22 cellular contexts compared by ENCODE assay signal in genomic region chr3:39989746-39990145, GRCh38.
DNase-seq lines count a peak whose midpoint lies in the region; ATAC-seq and TF ChIP-seq lines count a peak whose summit lies in the region.
"Had no signal": no experiment of that assay in that cellular context is flagged by ENCODE, and none has a peak within 500 bp of the region (broad histone marks: within the 10 kb centered on the region; RNA-seq: fewer than 3 reads in every experiment).

No MANE protein-coding gene starts in this region.

- peaks cover 3% of the 10 kb centered on the region for H3K36me3 Mint-ChIP-seq in chondrocyte (ENCODE audit: low read depth)
- H3K36me3 Mint-ChIP-seq: CD8-positive, alpha-beta T cell had no signal

- H3K27ac ChIP-seq in C4-2B (peak overlapping the region; percentile 15), esophagus muscularis mucosa (replicated peaks in 1 of 4) (no peak overlapping the region), right cardiac atrium (ENCODE audit: low read length) (no peak overlapping the region)
- H3K27ac ChIP-seq: BLaER1 had no signal

- ATAC-seq in right cardiac atrium (no peak), GM19452 (IDR thresholded peaks at IDR 0.05; ENCODE audit: unreplicated experiment) (no peak)
- ATAC-seq: CD8-positive, alpha-beta T cell had no signal

- no peak overlapping the region for H3K4me3 ChIP-seq in esophagus muscularis mucosa
- no peak overlapping the region for H3K4me3 ChIP-seq in right cardiac atrium (ENCODE audit: low read length)
- H3K4me3 ChIP-seq: BLaER1, GM12878 had no signal

- H3K36me3 ChIP-seq in esophagus muscularis mucosa: no peaks in the 10 kb centered on the region
- H3K36me3 ChIP-seq: BE2C, BLaER1 had no signal

- TF ChIP-seq CTCF in C4-2B (conservative IDR thresholded peaks at IDR 0.05): no peak
- no peak for TF ChIP-seq CTCF in chondrocyte (IDR thresholded peaks at IDR 0.05)
- no peak for TF ChIP-seq CTCF in esophagus muscularis mucosa (IDR thresholded peaks at IDR 0.05)

- no peaks in the 10 kb centered on the region for H3K27me3 Mint-ChIP-seq in chondrocyte (ENCODE audit: low read depth)

- H3K27me3 ChIP-seq in esophagus muscularis mucosa (no peaks in the 10 kb centered on the region), right cardiac atrium (ENCODE audit: control insufficient read depth, insufficient read depth) (no peaks in the 10 kb centered on the region)
- H3K27me3 ChIP-seq: BE2C, BLaER1 had no signal

- DNase-seq in D341Med (ENCODE audit: low spot score) (peak; percentile 36), chondrocyte (ENCODE audit: low spot score) (peak; percentile 48), esophagus muscularis mucosa (ENCODE audit: extremely low spot score) (peak; percentile 82), mucosa of gallbladder (ENCODE audit: low spot score) (no peak), right cardiac atrium (no peak)
- DNase-seq: ACHN; BE2C; C1 segment of cervical spinal cord; Caco-2; Calu3; CD4-positive, alpha-beta T cell; CD8-positive, alpha-beta T cell; DMS 273 treated with DMSO at 0.1 percent for 48 hours; DMS53; DMS79; DND-41; EL; GDM1 had no signal

- H3K9me3 ChIP-seq in esophagus muscularis mucosa: peaks cover 0 to 18% (median 14%) of the 10 kb centered on the region in 4 donors
- H3K9me3 ChIP-seq in right cardiac atrium (ENCODE audit: control insufficient read depth, low read length): no peaks in the 10 kb centered on the region
- H3K9me3 ChIP-seq: BE2C, Caco-2 had no signal

- H3K4me1 Mint-ChIP-seq in chondrocyte (ENCODE audit: low read depth): no peaks in the 10 kb centered on the region

- WGBS in esophagus muscularis mucosa: no CpG with 5 or more reads among the region's 3 CpGs
- 84% methylated on average over 3 of the region's 3 CpGs for WGBS in right cardiac atrium

- TF ChIP-seq EP300 in esophagus muscularis mucosa (IDR thresholded peaks at IDR 0.05): no peak

- intact Hi-C loops in esophagus muscularis mucosa (cut with DNase I) (no loop called here), right cardiac atrium (cut with DNase I) (no loop called here)

- no peak for TF ChIP-seq POLR2A in esophagus muscularis mucosa (IDR thresholded peaks at IDR 0.05; ENCODE audit: low read depth)

- no peak overlapping the region for H3K27ac Mint-ChIP-seq in chondrocyte (ENCODE audit: unreplicated experiment)
- H3K27ac Mint-ChIP-seq: CD4-positive, alpha-beta T cell; CD8-positive, alpha-beta T cell had no signal

- H3K4me3 Mint-ChIP-seq in chondrocyte (ENCODE audit: unreplicated experiment): no peak overlapping the region
- H3K4me3 Mint-ChIP-seq: CD4-positive, alpha-beta T cell; CD8-positive, alpha-beta T cell had no signal

- H3K4me1 ChIP-seq in esophagus muscularis mucosa (no peaks in the 10 kb centered on the region), right cardiac atrium (ENCODE audit: control insufficient read depth, insufficient read depth, low read length) (no peaks in the 10 kb centered on the region)
- H3K4me1 ChIP-seq: BE2C, Caco-2 had no signal

- H3K9me3 Mint-ChIP-seq in chondrocyte (ENCODE audit: low read depth): peaks cover 43% of the 10 kb centered on the region

Comparison
In these comparisons a context has a peak if more than half of its experiments do, and no peak if none do; other contexts are left out.
1. DNase-seq: peak in D341Med (single experiment), chondrocyte (single experiment) and esophagus muscularis mucosa (single experiment); none in mucosa of gallbladder (single experiment) and right cardiac atrium (0 of 3).